8 cellular contexts compared by ENCODE assay signal in the genomic region with DNA sequence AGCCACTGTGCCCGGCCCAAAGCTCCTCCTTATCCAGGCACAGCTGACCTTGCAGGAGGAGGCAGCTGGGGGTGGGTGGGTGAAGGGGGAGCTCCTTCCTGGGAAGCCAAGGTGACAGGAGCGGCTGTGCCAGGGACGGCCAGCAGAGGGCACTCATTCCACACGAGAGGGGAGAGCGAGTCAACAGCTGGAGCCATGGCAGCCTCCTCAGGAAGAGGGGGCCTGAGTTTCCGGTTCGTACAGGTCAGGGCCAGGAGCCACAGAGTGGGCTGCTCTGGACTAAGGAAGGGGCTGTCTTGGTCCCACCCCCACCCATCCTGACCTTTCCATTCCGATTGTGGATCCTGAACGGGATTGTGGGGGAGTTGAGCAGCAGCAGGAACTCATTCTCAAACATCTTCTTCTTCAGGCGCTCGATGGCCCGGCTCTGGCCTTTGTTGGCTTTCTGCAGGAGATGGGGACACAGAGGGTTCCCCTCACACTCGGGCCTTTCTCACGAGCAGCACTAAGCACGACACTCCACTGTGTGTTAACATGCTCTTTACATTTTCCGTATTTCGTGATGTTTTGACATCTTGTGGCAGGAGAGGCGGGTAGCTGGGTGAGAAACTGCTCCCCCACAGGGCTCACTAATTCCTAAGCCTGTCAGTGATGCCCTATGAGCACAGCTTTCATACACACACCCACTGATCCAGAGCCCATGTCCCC.
A peak's percentile ranks its signal among the peaks of the same experiment; 100 is the strongest.
DNase-seq lines count a peak whose midpoint lies in the region; ATAC-seq and TF ChIP-seq lines count a peak whose summit lies in the region.

No MANE protein-coding gene starts in this region.

- H2AFZ ChIP-seq in fibroblast of lung (ENCODE audit: low read length) = no peak overlapping the region

- peak; percentile 65 for TF ChIP-seq CTCF in GM12864 (IDR thresholded peaks at IDR 0.05; ENCODE audit: low read depth, low read length, missing control alignments)
- TF ChIP-seq CTCF in NB4 (IDR thresholded peaks at IDR 0.05; ENCODE audit: low read depth, low read length) = peak; percentile 42
- peak; percentile 7 to 41 for TF ChIP-seq CTCF in fibroblast of lung (conservative IDR thresholded peaks at IDR 0.05 in 1 of 2, IDR thresholded peaks at IDR 0.05 in 1 of 2; ENCODE audit: low read depth in 1 of 2, low read length in 2 of 2)

- no peak overlapping the region for H3K4me3 Mint-ChIP-seq in activated CD8-positive, alpha-beta T cell treated with anti-CD3 and anti-CD28 coated beads, Interleukin-2, amount 10 ng/mL, durations not matched to agents 7 days and 5 days

- CTCF ChIA-PET in activated CD8-positive, alpha-beta T cell treated with anti-CD3 and anti-CD28 coated beads, Interleukin-2, amount 10 ng/mL, durations not matched to agents 7 days and 5 days (lab: Charles Lee) = interaction anchor here (0.6 to 1.9 kb wide), 14 partner anchors 9 to 274 kb away, joined by 3 to 11 read pairs (median 5); a partner anchor contains a TSS

- no peaks in the 10 kb centered on the region for H3K27me3 Mint-ChIP-seq in activated CD8-positive, alpha-beta T cell treated with anti-CD3 and anti-CD28 coated beads, Interleukin-2, amount 10 ng/mL, durations not matched to agents 7 days and 5 days (ENCODE audit: low read depth)

- no peak overlapping the region for H3K9ac ChIP-seq in fibroblast of lung (ENCODE audit: insufficient read depth, low read length)

- no peaks in the 10 kb centered on the region for H3K9me3 Mint-ChIP-seq in activated CD8-positive, alpha-beta T cell treated with anti-CD3 and anti-CD28 coated beads, Interleukin-2, amount 10 ng/mL, durations not matched to agents 7 days and 5 days (ENCODE audit: insufficient read depth)

- DNase-seq in GM12864 (ENCODE audit: low read depth) (no peak), NB4 (ENCODE audit: low read depth) (peak; percentile 61), fibroblast of lung (ENCODE audit: low read depth in 2 of 2) (peak; percentile 14 to 32)
- peak; percentile 76 for DNase-seq in activated CD8-positive, alpha-beta T cell treated with anti-CD3 and anti-CD28 coated beads, Interleukin-2, amount 10 ng/mL, durations not matched to agents 7 days and 5 days
- DNase-seq in stimulated activated CD4-positive, alpha-beta T cell treated with anti-CD3 and anti-CD28 coated beads, Interleukin-12 subunit alpha, Interleukin-12 subunit beta, amount 100 ng/mL, for 24 hours (ENCODE audit: low read depth in 2 of 2) = peak; percentile 14 to 65
- no peak for DNase-seq in effector CD4-positive, alpha-beta T cell

- H3K9me3 ChIP-seq in fibroblast of lung (ENCODE audit: control insufficient read depth, insufficient read depth, low read depth, low read length) = no peaks in the 10 kb centered on the region

- H3K4me3 ChIP-seq in GM12864 (ENCODE audit: low read depth, low read length) = no peak overlapping the region
- no peak overlapping the region for H3K4me3 ChIP-seq in NB4 (ENCODE audit: low read depth, low read length)
- H3K4me3 ChIP-seq in fibroblast of lung (replicated peaks in 1 of 4; ENCODE audit: control extremely low read depth in 1 of 4, insufficient read depth in 1 of 4, low read depth in 3 of 4, low read length in 4 of 4) = no peak overlapping the region

- peaks cover 7% of the 10 kb centered on the region for H3K4me1 Mint-ChIP-seq in activated CD8-positive, alpha-beta T cell treated with anti-CD3 and anti-CD28 coated beads, Interleukin-2, amount 10 ng/mL, durations not matched to agents 7 days and 5 days (ENCODE audit: low read depth)

- ATAC-seq in activated CD8-positive, alpha-beta T cell treated with anti-CD3 and anti-CD28 coated beads, Interleukin-2, amount 10 ng/mL, durations not matched to agents 7 days and 5 days = no peak
- ATAC-seq in GM18909 (IDR thresholded peaks at IDR 0.05; ENCODE audit: poor library complexity, unreplicated experiment) (no peak), GM21717 (IDR thresholded peaks at IDR 0.05; ENCODE audit: unreplicated experiment) (no peak)

- no peaks in the 10 kb centered on the region for H3K79me2 ChIP-seq in fibroblast of lung (ENCODE audit: control insufficient read depth, insufficient read depth, low read length)

- H3K27ac Mint-ChIP-seq in activated CD8-positive, alpha-beta T cell treated with anti-CD3 and anti-CD28 coated beads, Interleukin-2, amount 10 ng/mL, durations not matched to agents 7 days and 5 days = no peak overlapping the region

- no peak overlapping the region for H3K27ac ChIP-seq in fibroblast of lung (ENCODE audit: insufficient read depth, low read length)

- POLR2A ChIA-PET in activated CD8-positive, alpha-beta T cell treated with anti-CD3 and anti-CD28 coated beads, Interleukin-2, amount 10 ng/mL, durations not matched to agents 7 days and 5 days (lab: Charles Lee) = interaction anchor here (0.8 kb wide), 1 partner anchor 8 kb away, joined by 4 read pairs; no protein-coding TSS in a partner anchor

- H3K4me2 ChIP-seq in fibroblast of lung (ENCODE audit: extremely low read depth, insufficient read depth, low read length) = no peak overlapping the region

- no peak for TF ChIP-seq POLR2A in NB4 (IDR thresholded peaks at IDR 0.05; ENCODE audit: extremely low read depth, insufficient read length)

- peaks cover 3% of the 10 kb centered on the region for H3K4me1 ChIP-seq in fibroblast of lung (ENCODE audit: control insufficient read depth, extremely low read depth, insufficient read depth, low read length)

- H4K20me1 ChIP-seq in fibroblast of lung (ENCODE audit: control insufficient read depth, extremely low read depth, insufficient read depth, low read length) = no peaks in the 10 kb centered on the region

- H3K27me3 ChIP-seq in fibroblast of lung (ENCODE audit: control insufficient read depth, insufficient read depth, low read length) = no peaks in the 10 kb centered on the region

- peaks cover 53% of the 10 kb centered on the region for H3K36me3 Mint-ChIP-seq in activated CD8-positive, alpha-beta T cell treated with anti-CD3 and anti-CD28 coated beads, Interleukin-2, amount 10 ng/mL, durations not matched to agents 7 days and 5 days (ENCODE audit: low read depth)

- H3K36me3 ChIP-seq in fibroblast of lung (ENCODE audit: control insufficient read depth, insufficient read depth, low read length) = peaks cover 14% of the 10 kb centered on the region

Comparison
In these comparisons a context has a peak if more than half of its experiments do, and no peak if none do; other contexts are left out.
1. DNase-seq: peak in NB4 (single experiment), activated CD8-positive, alpha-beta T cell treated with anti-CD3 and anti-CD28 coated beads, Interleukin-2, amount 10 ng/mL, durations not matched to agents 7 days and 5 days (single experiment), fibroblast of lung (2 of 2) and stimulated activated CD4-positive, alpha-beta T cell treated with anti-CD3 and anti-CD28 coated beads, Interleukin-12 subunit alpha, Interleukin-12 subunit beta, amount 100 ng/mL, for 24 hours (2 of 2); none in GM12864 (single experiment) and effector CD4-positive, alpha-beta T cell (single experiment).
2. Peak in every context shown above with its lines, with median percentiles within 50 percentile points of each other: CTCF ChIP-seq.